19 cellular contexts compared by ENCODE assay signal in genomic region chr20:6566821-6567220, GRCh38.
DNase-seq lines count a peak whose midpoint lies in the region; ATAC-seq and TF ChIP-seq lines count a peak whose summit lies in the region.
"Had no signal": no experiment of that assay in that cellular context is flagged by ENCODE, and none has a peak within 500 bp of the region (broad histone marks: within the 10 kb centered on the region; RNA-seq: fewer than 3 reads in every experiment).

No MANE protein-coding gene starts in this region.

- H3K27me3 ChIP-seq in BJ (ENCODE audit: control insufficient read depth, insufficient read depth, low read length), result no peaks in the 10 kb centered on the region
- no peaks in the 10 kb centered on the region for H3K27me3 ChIP-seq in foreskin keratinocyte
- H3K27me3 ChIP-seq: esophagus squamous epithelium had no signal

- no peak overlapping the region for H3K27ac Mint-ChIP-seq in type B pancreatic cell
- H3K27ac Mint-ChIP-seq: activated CD4-positive, alpha-beta T cell treated with anti-CD3 and anti-CD28 coated beads, Interleukin-2, amount 10 ng/mL, durations not matched to agents 24 days and 14 days; GM23338 had no signal

- H3K36me3 ChIP-seq in BJ (ENCODE audit: control insufficient read depth, insufficient read depth, low read length), result no peaks in the 10 kb centered on the region
- H3K36me3 ChIP-seq: esophagus squamous epithelium had no signal

- H3K27me3 Mint-ChIP-seq in type B pancreatic cell, result peaks cover 27% of the 10 kb centered on the region
- H3K27me3 Mint-ChIP-seq: activated CD4-positive, alpha-beta T cell treated with anti-CD3 and anti-CD28 coated beads, Interleukin-2, amount 10 ng/mL, durations not matched to agents 24 days and 14 days had no signal

- TF ChIP-seq CTCF in BJ (IDR thresholded peaks at IDR 0.05; ENCODE audit: insufficient read depth, low read depth, low read length) (no peak), NB4 (IDR thresholded peaks at IDR 0.05; ENCODE audit: low read depth, low read length) (no peak), foreskin keratinocyte (conservative IDR thresholded peaks at IDR 0.05) (peak; percentile 45), type B pancreatic cell (conservative IDR thresholded peaks at IDR 0.05) (no peak)

- H3K4me1 ChIP-seq in foreskin keratinocyte, result peaks cover 16% of the 10 kb centered on the region
- H3K4me1 ChIP-seq: esophagus squamous epithelium had no signal

- H3K36me3 Mint-ChIP-seq in type B pancreatic cell, result no peaks in the 10 kb centered on the region

- H3K27ac ChIP-seq in foreskin keratinocyte, result peak overlapping the region; percentile 33
- H3K27ac ChIP-seq: esophagus squamous epithelium, KMS-11 had no signal

- CTCF ChIA-PET in BJ (lab: Yijun Ruan, JAX), result interaction anchor here (0.9 to 1.5 kb wide), 2 partner anchors 15 to 16 kb away, joined by 3 to 6 read pairs; no protein-coding TSS in a partner anchor

- ATAC-seq in foreskin keratinocyte (peak; percentile 99), GM21360 (IDR thresholded peaks at IDR 0.05; ENCODE audit: unreplicated experiment) (no peak), HG03354 (IDR thresholded peaks at IDR 0.05; ENCODE audit: poor library complexity, severe bottlenecking, unreplicated experiment) (no peak), GM18909 (IDR thresholded peaks at IDR 0.05; ENCODE audit: poor library complexity, unreplicated experiment) (no peak)
- ATAC-seq: activated T-cell treated with anti-CD3 and anti-CD28 coated beads, Interleukin-2, amount 50 U/mL, for 4 hours; GM23338; stimulated activated naive CD8-positive, alpha-beta T cell treated with anti-CD3 and anti-CD28 coated beads, Interleukin-15, Interleukin-2, amounts not matched to agents 100 U/mL and 50 U/mL, for 24 hours had no signal

- no peak for TF ChIP-seq POLR2A in NB4 (IDR thresholded peaks at IDR 0.05; ENCODE audit: extremely low read depth, insufficient read length)

- peaks cover 4% of the 10 kb centered on the region for H3K4me1 Mint-ChIP-seq in type B pancreatic cell (ENCODE audit: unreplicated experiment)
- H3K4me1 Mint-ChIP-seq: activated CD4-positive, alpha-beta T cell treated with anti-CD3 and anti-CD28 coated beads, Interleukin-2, amount 10 ng/mL, durations not matched to agents 24 days and 14 days; GM23338 had no signal

- peaks cover 5% of the 10 kb centered on the region for H3K9me3 Mint-ChIP-seq in type B pancreatic cell
- H3K9me3 Mint-ChIP-seq: GM23338 had no signal

- DNase-seq in BJ (ENCODE audit: low read depth), result peak; percentile 62
- peak; percentile 49 for DNase-seq in NB4 (ENCODE audit: low read depth)
- DNase-seq in astrocyte of the hippocampus (ENCODE audit: low read depth, low spot score), result peak; percentile 51
- DNase-seq in foreskin keratinocyte, result peak; percentile 98 to 99
- DNase-seq in type B pancreatic cell (ENCODE audit: extremely low spot score, unreplicated experiment), result no peak
- DNase-seq: activated CD4-positive, alpha-beta T cell treated with anti-CD3 and anti-CD28 coated beads, Interleukin-2, amount 10 ng/mL, durations not matched to agents 24 days and 14 days; activated T-cell treated with anti-CD3 and anti-CD28 coated beads, Interleukin-2, amount 50 U/mL, for 4 hours; cortex of kidney; esophagus squamous epithelium; NCI-H187 treated with DMSO at 0.1 percent for 48 hours; NCI-H526 treated with DMSO at 0.1 percent for 48 hours; occipital lobe; stimulated activated naive CD8-positive, alpha-beta T cell treated with anti-CD3 and anti-CD28 coated beads, Interleukin-15, Interleukin-2, amounts not matched to agents 100 U/mL and 50 U/mL, for 24 hours; T-helper 9 cell had no signal

- H3K4me3 ChIP-seq in BJ (ENCODE audit: low read depth, low read length) (no peak overlapping the region), NB4 (ENCODE audit: low read depth, low read length) (no peak overlapping the region)
- H3K4me3 ChIP-seq: esophagus squamous epithelium, GM23338 had no signal

- POLR2A ChIA-PET in BJ (lab: Charles Lee), result no interaction called here

- H3K4me3 Mint-ChIP-seq in type B pancreatic cell, result no peak overlapping the region
- H3K4me3 Mint-ChIP-seq: activated CD4-positive, alpha-beta T cell treated with anti-CD3 and anti-CD28 coated beads, Interleukin-2, amount 10 ng/mL, durations not matched to agents 24 days and 14 days; activated T-cell treated with anti-CD3 and anti-CD28 coated beads, Interleukin-2, amount 50 U/mL, for 4 hours; GM23338 had no signal
